Comparison of ENCODE assay signal across 20 cellular contexts in the genomic region with DNA sequence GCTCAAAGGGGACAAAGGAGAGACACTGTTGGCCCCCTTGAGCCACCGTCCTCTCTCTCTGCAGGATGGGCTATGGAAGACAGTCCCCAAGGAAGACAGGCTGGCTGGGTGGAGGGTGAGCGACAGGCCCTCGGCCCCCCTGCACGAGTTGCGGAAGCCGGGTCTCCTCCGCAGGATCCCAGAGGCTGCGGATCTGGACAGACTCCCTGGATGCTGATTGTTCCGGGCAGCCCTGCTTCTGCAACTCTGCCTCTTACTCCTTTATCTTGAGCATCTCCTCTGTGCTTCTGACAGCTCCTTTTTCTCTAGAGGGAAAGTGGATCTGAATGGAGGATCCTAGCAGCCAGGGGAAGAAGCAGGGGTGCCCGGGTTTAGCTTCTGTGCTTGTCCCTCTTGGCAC.
"Had no signal": no experiment of that assay in that cellular context is flagged by ENCODE, and none has a peak within 500 bp of the region (broad histone marks: within the 10 kb centered on the region; RNA-seq: fewer than 3 reads in every experiment).

No MANE protein-coding gene starts in this region.

- H3K4me3 Mint-ChIP-seq: activated naive CD8-positive, alpha-beta T cell; memory B cell; nephron progenitor cell; stimulated activated memory B cell treated with anti-CD40 and anti-IgM and Interleukin-4, amounts not matched to agents 10 μg/mL and 1 μg/mL and 100 μg/mL, for 72 hours; type B pancreatic cell; WTC11 had no signal

- H3K36me3 Mint-ChIP-seq: activated naive CD8-positive, alpha-beta T cell; memory B cell; stimulated activated memory B cell treated with anti-CD40 and anti-IgM and Interleukin-4, amounts not matched to agents 10 μg/mL and 1 μg/mL and 100 μg/mL, for 72 hours; type B pancreatic cell; WTC11 had no signal

- H3K4me1 ChIP-seq: heart right ventricle had no signal

- H3K9me3 ChIP-seq: heart right ventricle, stomach, thoracic aorta, vagina had no signal

- H3K4me1 Mint-ChIP-seq: memory B cell; stimulated activated memory B cell treated with anti-CD40 and anti-IgM and Interleukin-4, amounts not matched to agents 10 μg/mL and 1 μg/mL and 100 μg/mL, for 72 hours had no signal

- H3K27ac Mint-ChIP-seq: activated naive CD8-positive, alpha-beta T cell; memory B cell; nephron progenitor cell; stimulated activated memory B cell treated with anti-CD40 and anti-IgM and Interleukin-4, amounts not matched to agents 10 μg/mL and 1 μg/mL and 100 μg/mL, for 72 hours; WTC11 had no signal

- ATAC-seq: left colon; sciatic nerve; stimulated activated memory B cell treated with anti-CD40 and anti-IgM and Interleukin-4, amounts not matched to agents 10 μg/mL and 1 μg/mL and 100 μg/mL, for 72 hours; WTC11 had no signal

- H3K9me3 Mint-ChIP-seq: memory B cell; nephron progenitor cell; stimulated activated memory B cell treated with anti-CD40 and anti-IgM and Interleukin-4, amounts not matched to agents 10 μg/mL and 1 μg/mL and 100 μg/mL, for 72 hours; type B pancreatic cell; WTC11 had no signal

- FAIRE-seq: keratinocyte had no signal

- H3K36me3 ChIP-seq: heart right ventricle, stomach, thoracic aorta, vagina had no signal

- H3K27me3 ChIP-seq: vagina had no signal

- DNase-seq: activated naive CD4-positive, alpha-beta T cell; activated T-cell treated with anti-CD3 and anti-CD28 coated beads, Interleukin-2, amount 50 U/mL, for 1 hour; cortex of kidney; heart right ventricle; left colon; nephron progenitor cell; stimulated activated CD4-positive, alpha-beta T cell treated with anti-CD3 and anti-CD28 coated beads, Interleukin-15, amount 100 ng/mL, for 24 hours; stomach; T-helper 9 cell had no signal

- H3K27ac ChIP-seq: epithelial cell of prostate, heart right ventricle, stomach, thoracic aorta, vagina had no signal

- H3K4me3 ChIP-seq: heart right ventricle, smooth muscle cell, stomach, thoracic aorta, vagina had no signal

- H3K4me2 ChIP-seq: smooth muscle cell had no signal
